Comparison of ENCODE assay signal across 1 cellular context in the genomic region with DNA sequence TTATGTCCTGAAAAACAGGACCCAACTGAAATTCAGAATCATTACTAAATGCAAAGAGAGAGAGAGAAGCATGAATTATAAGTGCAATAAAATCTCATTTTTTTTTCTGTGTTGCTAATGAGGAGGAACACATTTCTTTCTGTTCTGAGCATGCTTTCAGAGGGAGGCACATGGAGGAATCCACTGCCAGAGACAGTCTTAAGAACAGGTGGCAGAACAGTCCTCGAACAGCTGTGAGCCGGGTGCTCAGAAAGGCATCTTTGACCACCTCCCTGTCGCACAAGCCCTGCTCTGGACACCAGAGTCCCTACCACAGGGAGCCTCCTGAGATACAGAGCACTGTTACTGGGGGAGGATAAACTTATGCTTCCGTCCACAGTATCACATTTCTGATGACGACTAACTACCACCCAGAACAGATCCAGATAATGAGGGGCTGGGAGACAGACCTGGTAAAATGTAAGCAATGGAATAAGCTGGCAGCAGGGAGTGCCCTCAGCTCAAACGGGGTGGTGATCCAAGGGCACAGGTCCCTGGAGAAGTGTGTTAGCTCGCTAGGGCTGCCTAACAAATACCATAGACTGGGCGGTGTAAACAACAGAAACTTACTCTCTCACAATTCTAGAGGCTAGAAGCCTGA.
TF ChIP-seq lines count a peak whose summit lies in the region.

No MANE protein-coding gene starts in this region.

TF ChIP-seq in HEK293, 187 proteins besides CTCF, POLR2A, EP300 and RAD21 (continued from another document and continues in another):
- TF ChIP-seq ZFHX2 (tag by site-specific recombination; conservative IDR thresholded peaks at IDR 0.05) (0 out of 2 replicates have a peak, but pooled peaks have one; percentile 5), RBAK (tag by site-specific recombination; IDR thresholded peaks at IDR 0.05) (peak; percentile 85; the same call in 1 of the 2 replicates), WT1 (tag by site-specific recombination; IDR thresholded peaks at IDR 0.05) (no peak), ZNF302 (tag by site-specific recombination; IDR thresholded peaks at IDR 0.05; ENCODE audit: low read depth) (no peak), ZNF677 (tag by site-specific recombination; IDR thresholded peaks at IDR 0.05) (no peak), HOXA7 (CRISPR knock-in tag; IDR thresholded peaks at IDR 0.05; ENCODE audit: borderline replicate concordance) (no peak), ZFP37 (tag by site-specific recombination; IDR thresholded peaks at IDR 0.05) (no peak), ZNF610 (tag by site-specific recombination; IDR thresholded peaks at IDR 0.05; ENCODE audit: borderline replicate concordance) (no peak), ZNF76 (tag by site-specific recombination; IDR thresholded peaks at IDR 0.05; ENCODE audit: borderline replicate concordance, low read depth) (no peak), ZNF211 (tag by site-specific recombination; IDR thresholded peaks at IDR 0.05; ENCODE audit: low read depth) (no peak), SETDB1 (IDR thresholded peaks at IDR 0.05; ENCODE audit: insufficient read length, low read length) (no peak), ZNF223 (tag by site-specific recombination; IDR thresholded peaks at IDR 0.05) (no peak), PRDM10 (tag by site-specific recombination; IDR thresholded peaks at IDR 0.05) (peak; percentile 97), ZFP69B (tag by site-specific recombination; IDR thresholded peaks at IDR 0.05) (no peak; the same call in 1 of the 2 replicates), KLF16 (tag by site-specific recombination; IDR thresholded peaks at IDR 0.05) (no peak), ZNF140 (tag by site-specific recombination; IDR thresholded peaks at IDR 0.05) (no peak), ZNF548 (tag by site-specific recombination; IDR thresholded peaks at IDR 0.05) (no peak), ZNF830 (tag by site-specific recombination; IDR thresholded peaks at IDR 0.05; ENCODE audit: low read depth) (no peak), ZNF626 (tag by site-specific recombination; IDR thresholded peaks at IDR 0.05) (no peak), ZNF623 (tag by site-specific recombination; IDR thresholded peaks at IDR 0.05) (no peak), ZBTB48 (tag by site-specific recombination; IDR thresholded peaks at IDR 0.05) (peak; percentile 82; the same call in 1 of the 2 replicates), KLF8 (tag by site-specific recombination; IDR thresholded peaks at IDR 0.05) (peak; percentile 55; the same call in 1 of the 2 replicates), ZNF335 (tag by site-specific recombination; conservative IDR thresholded peaks at IDR 0.05) (peak; percentile 53), ZBTB20 (tag by site-specific recombination; IDR thresholded peaks at IDR 0.05) (peak; percentile 55), ZNF112 (tag by site-specific recombination; IDR thresholded peaks at IDR 0.05) (no peak), ZNF654 (tag by site-specific recombination; IDR thresholded peaks at IDR 0.05; ENCODE audit: low read depth) (peak; percentile 11; the same call in 1 of the 2 replicates), ZBTB44 (tag by site-specific recombination; IDR thresholded peaks at IDR 0.05) (no peak), ZBTB17 (tag by site-specific recombination; IDR thresholded peaks at IDR 0.05) (peak; percentile 32), ZNF366 (tag by site-specific recombination; conservative IDR thresholded peaks at IDR 0.05) (peak; percentile 53), ZNF121 (tag by site-specific recombination; IDR thresholded peaks at IDR 0.05) (no peak), ZNF404 (tag by site-specific recombination; IDR thresholded peaks at IDR 0.05) (no peak), MEIS1 (CRISPR knock-in tag; IDR thresholded peaks at IDR 0.05; ENCODE audit: borderline replicate concordance) (no peak), ZNF514 (tag by site-specific recombination; IDR thresholded peaks at IDR 0.05) (no peak), ZNF138 (tag by site-specific recombination; IDR thresholded peaks at IDR 0.05; ENCODE audit: borderline replicate concordance) (no peak), ZXDB (tag by site-specific recombination; IDR thresholded peaks at IDR 0.05) (peak; percentile 81), ZNF518A (tag by site-specific recombination; conservative IDR thresholded peaks at IDR 0.05; ENCODE audit: low read depth) (no peak; the same call in 1 of the 2 replicates), ZNF148 (tag by site-specific recombination; IDR thresholded peaks at IDR 0.05; ENCODE audit: borderline replicate concordance) (no peak), ZNF600 (tag by site-specific recombination; IDR thresholded peaks at IDR 0.05) (peak; percentile 100), SCRT2 (tag by site-specific recombination; IDR thresholded peaks at IDR 0.05) (0 out of 2 replicates have a peak, but pooled peaks have one; percentile 39), ZNF629 (tag by site-specific recombination; IDR thresholded peaks at IDR 0.05) (peak; percentile 35), ZNF658 (tag by site-specific recombination; IDR thresholded peaks at IDR 0.05) (no peak), MZF1 (tag by site-specific recombination; IDR thresholded peaks at IDR 0.05; ENCODE audit: borderline replicate concordance) (0 out of 2 replicates have a peak, but pooled peaks have one; percentile 36), MYNN (tag by site-specific recombination; IDR thresholded peaks at IDR 0.05; ENCODE audit: borderline replicate concordance) (no peak), FEZF1 (tag by site-specific recombination; IDR thresholded peaks at IDR 0.05) (no peak), ZNF354C (tag by site-specific recombination; IDR thresholded peaks at IDR 0.05; ENCODE audit: borderline replicate concordance, low read depth) (no peak), ZNF639 (tag by site-specific recombination; IDR thresholded peaks at IDR 0.05) (no peak)
- TF ChIP-seq, protein P1, sequence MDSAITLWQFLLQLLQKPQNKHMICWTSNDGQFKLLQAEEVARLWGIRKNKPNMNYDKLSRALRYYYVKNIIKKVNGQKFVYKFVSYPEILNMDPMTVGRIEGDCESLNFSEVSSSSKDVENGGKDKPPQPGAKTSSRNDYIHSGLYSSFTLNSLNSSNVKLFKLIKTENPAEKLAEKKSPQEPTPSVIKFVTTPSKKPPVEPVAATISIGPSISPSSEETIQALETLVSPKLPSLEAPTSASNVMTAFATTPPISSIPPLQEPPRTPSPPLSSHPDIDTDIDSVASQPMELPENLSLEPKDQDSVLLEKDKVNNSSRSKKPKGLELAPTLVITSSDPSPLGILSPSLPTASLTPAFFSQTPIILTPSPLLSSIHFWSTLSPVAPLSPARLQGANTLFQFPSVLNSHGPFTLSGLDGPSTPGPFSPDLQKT (IDR thresholded peaks at IDR 0.05; ENCODE audit: borderline replicate concordance, low read depth, low read length) = no peak
